Comparison of ENCODE assay signal across 8 cellular contexts in the genomic region with DNA sequence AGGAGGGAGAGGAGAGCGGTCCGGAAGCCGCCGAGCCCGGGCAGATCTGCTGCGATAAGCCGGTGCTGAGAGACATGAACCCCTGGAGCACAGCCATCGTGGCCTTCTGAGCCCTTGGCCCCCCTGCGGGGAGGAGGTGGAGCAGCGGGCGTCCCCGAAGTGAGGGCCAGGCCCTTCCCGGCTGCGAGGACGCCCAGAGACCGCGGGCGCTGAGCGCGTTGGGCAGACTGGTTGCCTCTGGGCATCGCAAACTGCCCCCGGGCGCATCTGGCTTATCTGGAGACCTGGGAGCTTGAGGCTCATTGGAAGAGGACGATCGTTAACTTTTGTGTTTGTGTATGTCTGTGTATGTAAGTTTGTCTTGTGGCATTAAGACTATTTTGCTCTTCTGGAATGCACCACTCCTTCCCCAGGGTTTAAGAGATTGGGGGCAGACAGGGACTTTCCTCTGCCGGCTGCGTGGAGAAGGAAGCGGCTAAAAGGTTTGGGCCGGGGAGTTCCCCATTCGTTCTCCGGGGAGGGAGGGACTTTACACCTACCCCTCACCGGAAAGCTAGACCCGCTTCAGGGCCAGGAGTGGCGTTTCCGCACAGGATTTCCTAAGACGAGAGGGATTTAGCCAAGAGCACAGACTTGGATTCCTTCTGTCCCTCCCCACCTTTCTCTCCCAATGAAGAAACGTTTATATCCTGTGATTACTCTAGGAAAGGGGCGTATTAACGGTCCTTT. TPM values are rescaled to one million over a fixed set of nuclear protein-coding genes. Genes with fewer than 3 reads are reported as not detected.
A peak's percentile ranks its signal among the peaks of the same experiment; 100 is the strongest.
DNase-seq lines count a peak whose midpoint lies in the region; ATAC-seq and TF ChIP-seq lines count a peak whose summit lies in the region.

No MANE protein-coding gene starts in this region.

- H3K9me3 ChIP-seq in AG04450 (ENCODE audit: control insufficient read depth, insufficient read depth, low read length): no peaks in the 10 kb centered on the region; the same call in 1 of the 2 replicates
- no peaks in the 10 kb centered on the region for H3K9me3 ChIP-seq in OCI-LY1 (ENCODE audit: low read length)
- H3K9me3 ChIP-seq in neuron (ENCODE audit: low read length): no peaks in the 10 kb centered on the region
- H3K9me3 ChIP-seq in suprapubic skin: no peaks in the 10 kb centered on the region

- peak overlapping the region; percentile 95 for H3K27ac Mint-ChIP-seq in activated T-helper 1 cell treated with anti-CD3 and anti-CD28 coated beads, Interleukin-12 subunit alpha, Interleukin-12 subunit beta, Interleukin-2, Interleukin-4 antibody, amounts not matched to agents 30 ng/mL and 10 ng/mL and 1 ng/mL, durations not matched to agents 14 hours and 24 hours and 36 hours

- no peaks in the 10 kb centered on the region for H3K9me3 Mint-ChIP-seq in activated T-helper 1 cell treated with anti-CD3 and anti-CD28 coated beads, Interleukin-12 subunit alpha, Interleukin-12 subunit beta, Interleukin-2, Interleukin-4 antibody, amounts not matched to agents 30 ng/mL and 10 ng/mL and 1 ng/mL, durations not matched to agents 14 hours and 24 hours and 36 hours

- peaks cover 5% of the 10 kb centered on the region for H3K27me3 Mint-ChIP-seq in activated T-helper 1 cell treated with anti-CD3 and anti-CD28 coated beads, Interleukin-12 subunit alpha, Interleukin-12 subunit beta, Interleukin-2, Interleukin-4 antibody, amounts not matched to agents 30 ng/mL and 10 ng/mL and 1 ng/mL, durations not matched to agents 14 hours and 24 hours and 36 hours (ENCODE audit: insufficient read depth)

- H3K9me2 ChIP-seq in OCI-LY1 (ENCODE audit: low read depth, low read length): no peaks in the 10 kb centered on the region

- POLR2A ChIA-PET in AG04450 (lab: Yijun Ruan, JAX): interaction anchor here (0.6 to 6.5 kb wide), 18 partner anchors 9 to 574 kb away, joined by 3 to 82 read pairs (median 4); partner anchors contain the start of genes MR1 and STX6

- TF ChIP-seq EP300 in suprapubic skin (IDR thresholded peaks at IDR 0.05): no peak

- no peaks in the 10 kb centered on the region for H4K20me1 ChIP-seq in OCI-LY1 (ENCODE audit: insufficient read depth, low read length)

- H2AFZ ChIP-seq in OCI-LY1 (ENCODE audit: low read length): no peak overlapping the region
- no peak overlapping the region for H2AFZ ChIP-seq in neuron (ENCODE audit: low read depth, low read length)

- intact Hi-C loops in activated T-helper 1 cell treated with anti-CD3 and anti-CD28 coated beads, Interleukin-12 subunit alpha, Interleukin-12 subunit beta, Interleukin-2, Interleukin-4 antibody, amounts not matched to agents 30 ng/mL and 10 ng/mL and 1 ng/mL, durations not matched to agents 14 hours and 24 hours and 36 hours (cut with micrococcal nuclease): loop anchor here (1.0 to 10.0 kb wide), 13 partner anchors 9 to 1525 kb away; partner anchors contain the start of genes ACBD6 and STX6

- ATAC-seq in GM19025 (IDR thresholded peaks at IDR 0.05; ENCODE audit: low read depth, unreplicated experiment) (peak; percentile 29), HG03354 (IDR thresholded peaks at IDR 0.05; ENCODE audit: poor library complexity, severe bottlenecking, unreplicated experiment) (peak; percentile 38)

- no peak for TF ChIP-seq CTCF in AG04450 (IDR thresholded peaks at IDR 0.05; ENCODE audit: low read depth, low read length)
- TF ChIP-seq CTCF in OCI-LY1 (IDR thresholded peaks at IDR 0.05; ENCODE audit: low read length): no peak
- TF ChIP-seq CTCF in fibroblast of the aortic adventitia (IDR thresholded peaks at IDR 0.05; ENCODE audit: insufficient read depth, low read length): no peak
- TF ChIP-seq CTCF in suprapubic skin (IDR thresholded peaks at IDR 0.05): no peak

- H3K27ac ChIP-seq in AG04450 (ENCODE audit: low read depth, low read length): peak overlapping the region; percentile 71
- H3K27ac ChIP-seq in OCI-LY1 (ENCODE audit: low read depth, low read length, poor library complexity, severe bottlenecking): no peak overlapping the region
- peak overlapping the region; percentile 95 for H3K27ac ChIP-seq in suprapubic skin

- H3K4me3 Mint-ChIP-seq in activated T-helper 1 cell treated with anti-CD3 and anti-CD28 coated beads, Interleukin-12 subunit alpha, Interleukin-12 subunit beta, Interleukin-2, Interleukin-4 antibody, amounts not matched to agents 30 ng/mL and 10 ng/mL and 1 ng/mL, durations not matched to agents 14 hours and 24 hours and 36 hours: peak overlapping the region; percentile 98

- H3K4me1 ChIP-seq in OCI-LY1 (ENCODE audit: insufficient read depth, low read length, severe bottlenecking) (peaks cover 35% of the 10 kb centered on the region), neuron (ENCODE audit: insufficient read depth, low read length) (peaks cover 24% of the 10 kb centered on the region), suprapubic skin (peaks cover 54% of the 10 kb centered on the region)

- WGBS in suprapubic skin: 2% methylated on average over 30 of the region's 39 CpGs

- H3K4me1 Mint-ChIP-seq in activated T-helper 1 cell treated with anti-CD3 and anti-CD28 coated beads, Interleukin-12 subunit alpha, Interleukin-12 subunit beta, Interleukin-2, Interleukin-4 antibody, amounts not matched to agents 30 ng/mL and 10 ng/mL and 1 ng/mL, durations not matched to agents 14 hours and 24 hours and 36 hours (ENCODE audit: low read depth): peaks cover 57% of the 10 kb centered on the region

- TF ChIP-seq POLR2A in suprapubic skin (IDR thresholded peaks at IDR 0.05): no peak

- H3K4me3 ChIP-seq in AG04450 (ENCODE audit: low read depth, low read length) (peak overlapping the region; percentile 94), OCI-LY1 (ENCODE audit: low read depth, low read length, poor library complexity, severe bottlenecking) (peak overlapping the region; percentile 87), fibroblast of the aortic adventitia (ENCODE audit: low read depth, low read length) (peak overlapping the region; percentile 89), neuron (ENCODE audit: low read length) (peak overlapping the region; percentile 85), suprapubic skin (peak overlapping the region; percentile 97)

- H3K4me2 ChIP-seq in OCI-LY1 (ENCODE audit: low read length): peak overlapping the region; percentile 98

- peaks cover 40% of the 10 kb centered on the region for H3K36me3 Mint-ChIP-seq in activated T-helper 1 cell treated with anti-CD3 and anti-CD28 coated beads, Interleukin-12 subunit alpha, Interleukin-12 subunit beta, Interleukin-2, Interleukin-4 antibody, amounts not matched to agents 30 ng/mL and 10 ng/mL and 1 ng/mL, durations not matched to agents 14 hours and 24 hours and 36 hours (ENCODE audit: low read depth)

- CTCF ChIA-PET in AG04450 (lab: Charles Lee): interaction anchor here (0.6 to 4.0 kb wide), 9 partner anchors 11 to 208 kb away, joined by 3 to 54 read pairs (median 4); no protein-coding TSS in a partner anchor

- H3K36me3 ChIP-seq in OCI-LY1 (ENCODE audit: insufficient read depth, low read length) (no peaks in the 10 kb centered on the region; the same call in 1 of the 2 replicates), neuron (ENCODE audit: insufficient read depth, low read length) (no peaks in the 10 kb centered on the region), suprapubic skin (peaks cover 4% of the 10 kb centered on the region)

- no peak for DNase-seq in AG04450 (ENCODE audit: low read depth, low spot score)
- peak; percentile 78 for DNase-seq in activated T-helper 1 cell treated with anti-CD3 and anti-CD28 coated beads, Interleukin-12 subunit alpha, Interleukin-12 subunit beta, Interleukin-2, Interleukin-4 antibody, amounts not matched to agents 30 ng/mL and 10 ng/mL and 1 ng/mL, durations not matched to agents 14 hours and 24 hours and 36 hours (ENCODE audit: low spot score)
- peak; percentile 69 for DNase-seq in fibroblast of the aortic adventitia (ENCODE audit: low read depth)
- peak; percentile 88 to 89 for DNase-seq in suprapubic skin (ENCODE audit: low spot score in 2 of 2)

- no peaks in the 10 kb centered on the region for H3F3A ChIP-seq in OCI-LY1 (ENCODE audit: insufficient read depth, low read length)

- H3K79me2 ChIP-seq in OCI-LY1 (ENCODE audit: insufficient read depth, low read length): no peaks in the 10 kb centered on the region

- peak overlapping the region; percentile 66 for H3K9ac ChIP-seq in OCI-LY1 (ENCODE audit: low read length)

- H3K27me3 ChIP-seq in AG04450 (ENCODE audit: control insufficient read depth, insufficient read depth, low read length) (no peaks in the 10 kb centered on the region), OCI-LY1 (ENCODE audit: insufficient read depth, low read length) (no peaks in the 10 kb centered on the region), neuron (ENCODE audit: insufficient read depth, low read length) (no peaks in the 10 kb centered on the region), suprapubic skin (no peaks in the 10 kb centered on the region)

RNA-seq across cellular contexts. Expression of gene IER5, which starts 1.4 kb away (rescaled TPM):
- polyA plus RNA-seq in AG04450 (2011; rRNA removed): 20.4 and 20.7 TPM in 2 replicates
- polyA minus RNA-seq in AG04450 (2011; rRNA and poly(A)+ RNA removed): 26.6 and 31.9 TPM in 2 replicates
- 59.4 and 61.5 TPM in 2 replicates for total RNA-seq in activated T-helper 1 cell treated with anti-CD3 and anti-CD28 coated beads, Interleukin-12 subunit alpha, Interleukin-12 subunit beta, Interleukin-2, Interleukin-4 antibody, amounts not matched to agents 30 ng/mL and 10 ng/mL and 1 ng/mL, durations not matched to agents 14 hours and 24 hours and 36 hours
- total RNA-seq in fibroblast of the aortic adventitia (ENCODE audit: low replicate concordance) (12.3 and 14.7 TPM in 2 replicates), suprapubic skin (10 to 100 TPM; 11.3 to 30.4 (median 24.4) TPM)

RNA-seq across cellular contexts. Expression of gene MR1, which starts 56.2 kb away (rescaled TPM):
- 16.7 and 17.2 TPM in 2 replicates for polyA plus RNA-seq in AG04450 (2011; rRNA removed)
- polyA minus RNA-seq in AG04450 (2011; rRNA and poly(A)+ RNA removed): 11.0 and 12.4 TPM in 2 replicates
- total RNA-seq in activated T-helper 1 cell treated with anti-CD3 and anti-CD28 coated beads, Interleukin-12 subunit alpha, Interleukin-12 subunit beta, Interleukin-2, Interleukin-4 antibody, amounts not matched to agents 30 ng/mL and 10 ng/mL and 1 ng/mL, durations not matched to agents 14 hours and 24 hours and 36 hours: 16.6 and 17.6 TPM in 2 replicates
- 18.6 and 21.6 TPM in 2 replicates for total RNA-seq in fibroblast of the aortic adventitia (ENCODE audit: low replicate concordance)
- total RNA-seq in suprapubic skin: 10 to 100 TPM; 10.5 to 29.5 (median 14.5) TPM
